8 cellular contexts compared by ENCODE assay signal in the genomic region with DNA sequence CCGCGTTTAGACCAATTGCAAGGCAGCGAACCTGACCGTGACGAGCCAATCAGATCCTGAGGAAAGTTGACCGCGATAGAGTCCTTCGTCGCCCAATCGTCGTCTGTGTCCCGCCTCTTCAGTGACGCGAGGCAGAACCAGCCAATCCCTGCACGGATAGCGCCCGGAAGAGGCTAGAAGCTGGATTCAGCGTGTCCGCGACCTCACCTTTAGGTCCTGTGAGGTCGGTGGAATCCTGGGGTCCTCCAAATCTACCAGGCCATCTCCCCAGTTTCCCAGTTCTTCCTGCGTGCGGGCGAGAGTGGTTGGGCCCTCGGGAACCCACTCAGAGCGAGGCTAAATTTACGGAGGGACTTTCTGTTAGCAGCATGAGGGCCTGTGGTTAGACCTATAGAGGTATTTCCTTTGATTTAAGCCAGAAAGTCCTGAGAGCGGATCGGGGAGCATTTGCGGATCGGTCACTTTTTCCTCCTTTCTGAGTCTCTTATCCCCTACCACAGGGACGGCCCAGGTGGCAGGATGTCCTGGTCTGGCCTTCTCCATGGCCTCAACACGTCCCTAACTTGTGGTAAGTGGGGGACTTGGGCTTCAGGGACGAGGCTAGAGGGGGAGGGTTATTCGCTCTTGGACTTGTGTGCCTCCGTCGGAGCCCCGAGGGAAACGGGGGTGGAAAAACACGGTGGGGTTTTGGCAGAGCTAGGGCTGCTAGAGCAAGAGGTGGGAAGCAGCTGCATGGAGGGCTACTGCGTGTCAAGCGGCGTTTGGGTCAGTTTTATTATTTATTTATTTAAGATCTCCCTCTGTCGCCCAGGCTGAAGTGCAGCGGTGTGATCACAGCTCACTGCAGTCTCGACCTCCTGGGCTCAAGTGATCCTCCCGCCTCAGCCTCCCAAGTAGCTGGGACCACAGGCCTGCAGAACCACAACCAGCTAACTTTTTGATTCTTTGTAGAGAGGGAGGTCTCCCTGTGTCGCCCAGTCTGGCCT. TPM values are rescaled to one million over a fixed set of nuclear protein-coding genes. Genes with fewer than 3 reads are reported as not detected.
DNase-seq lines count a peak whose midpoint lies in the region; ATAC-seq, FAIRE-seq and TF ChIP-seq lines count a peak whose summit lies in the region.

A gene (plus strand): TSS at position 169 of the 986 bp plus-strand sequence. CDS start 351 bp downstream, at position 520.

- H3K4me3 ChIP-seq in AG09309 (ENCODE audit: control insufficient read depth, low read depth, low read length) (peak within 1 kb of the TSS; percentile 96), kidney epithelial cell (ENCODE audit: low read depth, low read length) (peak within 1 kb of the TSS; percentile 51)

- DNase-seq in AG09309 (ENCODE audit: low read depth): peak; percentile 97
- DNase-seq in NCI-H2196 treated with DMSO at 0.1 percent for 48 hours (lab: John Stamatoyannopoulos, UW; ENCODE audit: unreplicated experiment): peak; percentile 97
- peak; percentile 94 for DNase-seq in kidney epithelial cell (ENCODE audit: low read depth)
- peak; percentile 94 to 96 for DNase-seq in stimulated activated CD4-positive, alpha-beta T cell treated with anti-CD3 and anti-CD28 coated beads, Interleukin-1b, Interleukin-23, amount 100 ng/mL, for 1 hour (ENCODE audit: low read depth in 2 of 2)

- peak; percentile 18 for FAIRE-seq in colon (lab: Jason Lieb, UNC)

- no peaks in the 10 kb centered on the region for H3K27me3 ChIP-seq in kidney epithelial cell (ENCODE audit: control insufficient read depth, insufficient read depth, low read length)

- H3K36me3 ChIP-seq in kidney epithelial cell (ENCODE audit: control insufficient read depth, insufficient read depth, low read length): peaks cover 1% of the 10 kb centered on the region

- TF ChIP-seq CTCF in AG09309 (IDR thresholded peaks at IDR 0.05; ENCODE audit: control insufficient read depth, insufficient read depth, low read depth, low read length, missing control alignments) (no peak), VCaP (conservative IDR thresholded peaks at IDR 0.05) (no peak), kidney epithelial cell (IDR thresholded peaks at IDR 0.05; ENCODE audit: insufficient read depth, low read length, poor library complexity, severe bottlenecking) (no peak)

- peak within 1 kb of the TSS; percentile 95 for H3K27ac ChIP-seq in VCaP

- ATAC-seq in GM18868 (IDR thresholded peaks at IDR 0.05; ENCODE audit: unreplicated experiment) (peak; percentile 90), HG03103 (IDR thresholded peaks at IDR 0.05; ENCODE audit: low read depth, unreplicated experiment) (peak; percentile 90)

RNA-seq across cellular contexts. Expression of the gene that starts here (rescaled TPM):
- 53.8 and 67.1 TPM in 2 replicates for total RNA-seq in kidney epithelial cell

Comparison
In these comparisons a context has a peak if more than half of its experiments do, and no peak if none do; other contexts are left out.
1. Peak in every context shown above with its lines: DNase-seq, ATAC-seq, H3K4me3 ChIP-seq and H3K27ac ChIP-seq.